In genomic region chr1:162970021-162970420, GRCh38 we compare ENCODE assay signal across 17 cellular contexts.
"Had no signal": no experiment of that assay in that cellular context is flagged by ENCODE, and none has a peak within 500 bp of the region (broad histone marks: within the 10 kb centered on the region; RNA-seq: fewer than 3 reads in every experiment).

No MANE protein-coding gene starts in this region.

- H3K9me3 ChIP-seq: pancreas, tibial artery, upper lobe of right lung, vagina had no signal

- H3K4me3 Mint-ChIP-seq: natural killer cell; neural progenitor cell; stimulated activated effector memory CD8-positive, alpha-beta T cell treated with anti-CD3 and anti-CD28 coated beads, Interleukin-12 subunit alpha, Interleukin-12 subunit beta, amount 100 ng/mL, for 72 hours had no signal

- ATAC-seq: esophagus mucosa; left colon; natural killer cell; pancreas; right cardiac atrium; stimulated activated effector memory CD8-positive, alpha-beta T cell treated with anti-CD3 and anti-CD28 coated beads, Interleukin-12 subunit alpha, Interleukin-12 subunit beta, amount 100 ng/mL, for 72 hours; stimulated activated naive CD8-positive, alpha-beta T cell treated with anti-CD3 and anti-CD28 coated beads, Interleukin-15, Interleukin-2, amounts not matched to agents 100 U/mL and 50 U/mL, for 24 hours; upper lobe of right lung had no signal

- H3K9ac ChIP-seq: neural progenitor cell had no signal

- H3K36me3 ChIP-seq: neural progenitor cell, pancreas, tibial artery, upper lobe of right lung, vagina had no signal

- H3K4me1 ChIP-seq: neural progenitor cell, pancreas, upper lobe of right lung, vagina had no signal

- H3K4me3 ChIP-seq: neural progenitor cell, pancreas, tibial artery, upper lobe of right lung, vagina had no signal

- H3K4me2 ChIP-seq: neural progenitor cell had no signal

- H3K27ac Mint-ChIP-seq: natural killer cell; neural progenitor cell; progenitor cell of endocrine pancreas; stimulated activated effector memory CD8-positive, alpha-beta T cell treated with anti-CD3 and anti-CD28 coated beads, Interleukin-12 subunit alpha, Interleukin-12 subunit beta, amount 100 ng/mL, for 72 hours had no signal

- H3K36me3 Mint-ChIP-seq: natural killer cell; neural progenitor cell; stimulated activated effector memory CD8-positive, alpha-beta T cell treated with anti-CD3 and anti-CD28 coated beads, Interleukin-12 subunit alpha, Interleukin-12 subunit beta, amount 100 ng/mL, for 72 hours had no signal

- H3K4me1 Mint-ChIP-seq: natural killer cell; neural progenitor cell; stimulated activated effector memory CD8-positive, alpha-beta T cell treated with anti-CD3 and anti-CD28 coated beads, Interleukin-12 subunit alpha, Interleukin-12 subunit beta, amount 100 ng/mL, for 72 hours had no signal

- H3K27me3 ChIP-seq: neural progenitor cell, pancreas, tibial artery, upper lobe of right lung, vagina had no signal

- DNase-seq: cortex of kidney; effector memory CD4-positive, alpha-beta T cell; left colon; natural killer cell; nucleus accumbens; pancreas; right cardiac atrium; stimulated activated CD4-positive, alpha-beta T cell treated with anti-CD3 and anti-CD28 coated beads, Interleukin-4, amount 100 ng/mL, for 1 hour; stimulated activated CD8-positive, alpha-beta memory T cell treated with anti-CD3 and anti-CD28 coated beads, Interleukin-4, amount 100 ng/mL, for 48 hours; stimulated activated naive CD8-positive, alpha-beta T cell treated with anti-CD3 and anti-CD28 coated beads, Interleukin-15, Interleukin-2, amounts not matched to agents 100 U/mL and 50 U/mL, for 24 hours; tibial artery; upper lobe of right lung had no signal

- H3K9me3 Mint-ChIP-seq: neural progenitor cell; stimulated activated effector memory CD8-positive, alpha-beta T cell treated with anti-CD3 and anti-CD28 coated beads, Interleukin-12 subunit alpha, Interleukin-12 subunit beta, amount 100 ng/mL, for 72 hours had no signal

- H2AFZ ChIP-seq: neural progenitor cell had no signal

- H3K27ac ChIP-seq: neural progenitor cell, pancreas, tibial artery, upper lobe of right lung, vagina had no signal
